ENCODE assay signal across 15 cellular contexts in genomic region chr7:43520201-43520600, GRCh38.
DNase-seq lines count a peak whose midpoint lies in the region; ATAC-seq and TF ChIP-seq lines count a peak whose summit lies in the region.
"Had no signal": no experiment of that assay in that cellular context is flagged by ENCODE, and none has a peak within 500 bp of the region (broad histone marks: within the 10 kb centered on the region; RNA-seq: fewer than 3 reads in every experiment).

No MANE protein-coding gene starts in this region.

- ATAC-seq in GM21515 (IDR thresholded peaks at IDR 0.05; ENCODE audit: unreplicated experiment) (no peak), GM21423 (IDR thresholded peaks at IDR 0.05; ENCODE audit: unreplicated experiment) (no peak)
- ATAC-seq: CD8-positive, alpha-beta T cell; HepG2 had no signal

- H3K4me1 ChIP-seq in esophagus muscularis mucosa (no peaks in the 10 kb centered on the region), Peyer's patch (no peaks in the 10 kb centered on the region)

- TF ChIP-seq POLR2A in esophagus muscularis mucosa (IDR thresholded peaks at IDR 0.05; ENCODE audit: low read depth) (no peak), Peyer's patch (IDR thresholded peaks at IDR 0.05) (no peak)

- no peaks in the 10 kb centered on the region for H3K27me3 ChIP-seq in WERI-Rb-1 (ENCODE audit: insufficient read depth, low read depth, severe bottlenecking)
- no peaks in the 10 kb centered on the region for H3K27me3 ChIP-seq in esophagus muscularis mucosa
- H3K27me3 ChIP-seq in Peyer's patch = no peaks in the 10 kb centered on the region

- TF ChIP-seq CTCF in WERI-Rb-1 (IDR thresholded peaks at IDR 0.05; ENCODE audit: low read depth, low read length) (no peak), esophagus muscularis mucosa (IDR thresholded peaks at IDR 0.05) (no peak), Peyer's patch (IDR thresholded peaks at IDR 0.05) (no peak)

- DNase-seq in DMS 273 (lab: John Stamatoyannopoulos, UW; ENCODE audit: unreplicated experiment) = peak; percentile 57
- peak; percentile 32 to 83 for DNase-seq in NCI-H524 (lab: John Stamatoyannopoulos, UW)
- DNase-seq in WERI-Rb-1 = peak; percentile 78
- peak; percentile 21 for DNase-seq in esophagus muscularis mucosa (ENCODE audit: extremely low spot score)
- DNase-seq in T-helper 1 cell = no peak
- no peak for DNase-seq in Peyer's patch
- DNase-seq: CD8-positive, alpha-beta T cell; COR-L47; DMS53; HCEC 1CT; HFFc6 had no signal

- no peak overlapping the region; the same call in 1 of the 2 replicates for H3K27ac ChIP-seq in WERI-Rb-1
- H3K27ac ChIP-seq in esophagus muscularis mucosa (replicated peaks in 1 of 4) = no peak overlapping the region
- no peak overlapping the region for H3K27ac ChIP-seq in Peyer's patch
- H3K27ac ChIP-seq: 22Rv1 had no signal

- H3K36me3 ChIP-seq in WERI-Rb-1 (no peaks in the 10 kb centered on the region), esophagus muscularis mucosa (no peaks in the 10 kb centered on the region), Peyer's patch (no peaks in the 10 kb centered on the region)

- H3K9me3 ChIP-seq in WERI-Rb-1 (ENCODE audit: severe bottlenecking) (no peaks in the 10 kb centered on the region), esophagus muscularis mucosa (no peaks in the 10 kb centered on the region), Peyer's patch (no peaks in the 10 kb centered on the region)

- 86% methylated on average over 8 of the region's 8 CpGs for WGBS in esophagus muscularis mucosa

- TF ChIP-seq EP300 in esophagus muscularis mucosa (IDR thresholded peaks at IDR 0.05) = no peak

- intact Hi-C loops in esophagus muscularis mucosa (cut with DNase I) = no loop called here

- H3K4me3 ChIP-seq in WERI-Rb-1 (ENCODE audit: low read depth, low read length) (no peak overlapping the region), esophagus muscularis mucosa (no peak overlapping the region), Peyer's patch (no peak overlapping the region)

Comparison
In these comparisons a context has a peak if more than half of its experiments do, and no peak if none do; other contexts are left out.
1. DNase-seq: peak in DMS 273 (single experiment), NCI-H524 (2 of 2), WERI-Rb-1 (single experiment) and esophagus muscularis mucosa (single experiment); none in T-helper 1 cell (0 of 5) and Peyer's patch (0 of 3).